In genomic region chr2:96144481-96145027, GRCh38 we compare ENCODE assay signal across 8 cellular contexts. TPM values are rescaled to one million over a fixed set of nuclear protein-coding genes. Genes with fewer than 3 reads are reported as not detected.
DNase-seq lines count a peak whose midpoint lies in the region; ATAC-seq and TF ChIP-seq lines count a peak whose summit lies in the region.

No MANE protein-coding gene starts in this region.

- peak; percentile 44 to 61 (median 54) for DNase-seq in CD4-positive, CD25-positive, alpha-beta regulatory T cell
- DNase-seq in activated CD8-positive, alpha-beta memory T cell treated with anti-CD3 and anti-CD28 coated beads, Interleukin-2, amount 10 ng/mL, durations not matched to agents 7 days and 5 days, result peak; percentile 63
- DNase-seq in foreskin melanocyte, result peak; percentile 5
- DNase-seq in MV-4-11 (lab: John Stamatoyannopoulos, UW), result no peak
- no peak for DNase-seq in omental fat pad (ENCODE audit: low spot score)
- DNase-seq in GM10248 (ENCODE audit: extremely low spot score), result no peak

- H3K4me3 ChIP-seq in CD4-positive, CD25-positive, alpha-beta regulatory T cell (ENCODE audit: low read depth, low read length), result peak overlapping the region; percentile 82
- H3K4me3 ChIP-seq in HUES48 (ENCODE audit: low read depth, low read length) (peak overlapping the region; percentile 62), skeletal muscle tissue (ENCODE audit: low read length in 3 of 3) (peak overlapping the region; percentile 23 to 83 (median 80))

- no peaks in the 10 kb centered on the region for H3K27me3 ChIP-seq in CD4-positive, CD25-positive, alpha-beta regulatory T cell (ENCODE audit: control insufficient read depth, insufficient read depth, low read length)
- H3K27me3 ChIP-seq in HUES48 (ENCODE audit: control insufficient read depth, insufficient read depth, low read length), result peaks cover 37% of the 10 kb centered on the region
- H3K27me3 ChIP-seq in skeletal muscle tissue (ENCODE audit: control insufficient read depth in 3 of 3, insufficient read depth in 3 of 3, low read length in 3 of 3), result no peaks in the 10 kb centered on the region

- peaks cover 65% of the 10 kb centered on the region for H3K4me1 ChIP-seq in CD4-positive, CD25-positive, alpha-beta regulatory T cell (ENCODE audit: control insufficient read depth, insufficient read depth, low read length, poor library complexity, severe bottlenecking)
- H3K4me1 ChIP-seq in HUES48 (ENCODE audit: control insufficient read depth, insufficient read depth, low read length), result peaks cover 31% of the 10 kb centered on the region
- peaks cover 9 to 14% (median 14%) of the 10 kb centered on the region in 3 donors for H3K4me1 ChIP-seq in skeletal muscle tissue (ENCODE audit: control insufficient read depth in 3 of 3, insufficient read depth in 3 of 3, low read length in 3 of 3)

- peaks cover 0 to 2% (median 0%) of the 10 kb centered on the region in 7 donors for H3K9me3 Mint-ChIP-seq in CD4-positive, CD25-positive, alpha-beta regulatory T cell
- no peaks in the 10 kb centered on the region for H3K9me3 Mint-ChIP-seq in activated CD8-positive, alpha-beta memory T cell treated with anti-CD3 and anti-CD28 coated beads, Interleukin-2, amount 10 ng/mL, durations not matched to agents 7 days and 5 days (ENCODE audit: low read depth)

- peak overlapping the region; percentile 94 to 98 (median 96) for H3K4me3 Mint-ChIP-seq in CD4-positive, CD25-positive, alpha-beta regulatory T cell
- peak overlapping the region; percentile 84 for H3K4me3 Mint-ChIP-seq in activated CD8-positive, alpha-beta memory T cell treated with anti-CD3 and anti-CD28 coated beads, Interleukin-2, amount 10 ng/mL, durations not matched to agents 7 days and 5 days

- H3K4me1 Mint-ChIP-seq in CD4-positive, CD25-positive, alpha-beta regulatory T cell, result peaks cover 17 to 72% (median 33%) of the 10 kb centered on the region in 4 donors
- H3K4me1 Mint-ChIP-seq in activated CD8-positive, alpha-beta memory T cell treated with anti-CD3 and anti-CD28 coated beads, Interleukin-2, amount 10 ng/mL, durations not matched to agents 7 days and 5 days, result peaks cover 65% of the 10 kb centered on the region

- H3K27me3 Mint-ChIP-seq in CD4-positive, CD25-positive, alpha-beta regulatory T cell, result peaks cover 12% of the 10 kb centered on the region
- H3K27me3 Mint-ChIP-seq in activated CD8-positive, alpha-beta memory T cell treated with anti-CD3 and anti-CD28 coated beads, Interleukin-2, amount 10 ng/mL, durations not matched to agents 7 days and 5 days, result no peaks in the 10 kb centered on the region

- H3K9me3 ChIP-seq in CD4-positive, CD25-positive, alpha-beta regulatory T cell (ENCODE audit: control insufficient read depth in 2 of 2, low read length in 2 of 2), result no peaks in the 10 kb centered on the region
- H3K9me3 ChIP-seq in HUES48 (ENCODE audit: control insufficient read depth, insufficient read depth, low read length) (no peaks in the 10 kb centered on the region), skeletal muscle tissue (ENCODE audit: control insufficient read depth in 3 of 3, low read length in 3 of 3) (no peaks in the 10 kb centered on the region)

- peaks cover 5% of the 10 kb centered on the region for H3K36me3 Mint-ChIP-seq in CD4-positive, CD25-positive, alpha-beta regulatory T cell
- peaks cover 18% of the 10 kb centered on the region for H3K36me3 Mint-ChIP-seq in activated CD8-positive, alpha-beta memory T cell treated with anti-CD3 and anti-CD28 coated beads, Interleukin-2, amount 10 ng/mL, durations not matched to agents 7 days and 5 days

- peaks cover 7% of the 10 kb centered on the region for H3K36me3 ChIP-seq in CD4-positive, CD25-positive, alpha-beta regulatory T cell (ENCODE audit: control insufficient read depth, insufficient read depth, low read length)
- H3K36me3 ChIP-seq in HUES48 (ENCODE audit: control insufficient read depth, insufficient read depth, low read length) (0 out of 2 replicates have a peak, but pooled peaks cover 3% of the 10 kb centered on the region), skeletal muscle tissue (ENCODE audit: control insufficient read depth in 3 of 3, insufficient read depth in 3 of 3, low read length in 3 of 3) (peaks cover 0 to 3% (median 2%) of the 10 kb centered on the region in 3 donors)

- POLR2A ChIA-PET in GM10248 (lab: Yijun Ruan, JAX), result interaction anchor here (0.8 to 7.4 kb wide), 10 partner anchors 9 to 191 kb away, joined by 3 to 43 read pairs (median 4); partner anchors contain the start of genes NCAPH and STARD7

- H3K9ac ChIP-seq in HUES48 (ENCODE audit: low read depth, low read length) (peak overlapping the region; percentile 75), skeletal muscle tissue (ENCODE audit: low read depth in 1 of 3, low read length in 3 of 3) (peak overlapping the region; percentile 61 to 81 (median 65))

- CTCF ChIA-PET in activated CD8-positive, alpha-beta memory T cell treated with anti-CD3 and anti-CD28 coated beads, Interleukin-2, amount 10 ng/mL, durations not matched to agents 7 days and 5 days (lab: Charles Lee), result interaction anchor here (1.2 to 20.2 kb wide), 5 partner anchors 21 to 152 kb away, joined by 3 to 675 read pairs (median 7); partner anchors contain the start of gene ADRA2B
- CTCF ChIA-PET in GM10248 (lab: Yijun Ruan, JAX), result interaction anchor here (1.7 to 20.4 kb wide), 2 partner anchors 10 to 23 kb away, joined by 3 to 658 read pairs; no protein-coding TSS in a partner anchor

- no peak for ATAC-seq in CD4-positive, CD25-positive, alpha-beta regulatory T cell (ENCODE audit: low read depth in 2 of 2)
- peak; percentile 5 for ATAC-seq in activated CD8-positive, alpha-beta memory T cell treated with anti-CD3 and anti-CD28 coated beads, Interleukin-2, amount 10 ng/mL, durations not matched to agents 7 days and 5 days
- no peak for ATAC-seq in omental fat pad (ENCODE audit: low FRiP score)

- TF ChIP-seq CTCF in omental fat pad (IDR thresholded peaks at IDR 0.05), result no peak
- TF ChIP-seq CTCF in GM10248 (IDR thresholded peaks at IDR 0.05; ENCODE audit: control extremely low read depth, extremely low read depth, low read depth, missing control alignments), result no peak

- peak overlapping the region; percentile 100 for H3K27ac ChIP-seq in CD4-positive, CD25-positive, alpha-beta regulatory T cell (ENCODE audit: insufficient read depth, low read length, poor library complexity, severe bottlenecking)
- H3K27ac ChIP-seq in HUES48 (ENCODE audit: low read depth, low read length) (no peak overlapping the region), skeletal muscle tissue (ENCODE audit: low read depth, low read length) (no peak overlapping the region)

- peak overlapping the region; percentile 91 to 98 (median 96) for H3K27ac Mint-ChIP-seq in CD4-positive, CD25-positive, alpha-beta regulatory T cell
- peak overlapping the region; percentile 88 for H3K27ac Mint-ChIP-seq in activated CD8-positive, alpha-beta memory T cell treated with anti-CD3 and anti-CD28 coated beads, Interleukin-2, amount 10 ng/mL, durations not matched to agents 7 days and 5 days

RNA-seq across cellular contexts. Expression of gene DUSP2, which starts 0.7 kb away (rescaled TPM):
- total RNA-seq in CD4-positive, CD25-positive, alpha-beta regulatory T cell, result 566 TPM
- 10 to 100 TPM; 30.8 to 95.4 (median 44.5) TPM for polyA plus RNA-seq in CD4-positive, CD25-positive, alpha-beta regulatory T cell
- total RNA-seq in activated CD8-positive, alpha-beta memory T cell treated with anti-CD3 and anti-CD28 coated beads, Interleukin-2, amount 10 ng/mL, durations not matched to agents 7 days and 5 days, result 10 to 100 TPM; 32.0 to 53.6 TPM
- 4.2 TPM for total RNA-seq in skeletal muscle tissue
- 100 to 1,000 TPM in 1 of 4 donors, 10 to 100 TPM in 1, 1 to 10 TPM in 2; 8.5 to 199 (median 18.8) TPM for total RNA-seq in omental fat pad

RNA-seq across cellular contexts. Expression of gene ASTL, which starts 6.3 kb away (rescaled TPM):
- total RNA-seq in CD4-positive, CD25-positive, alpha-beta regulatory T cell, result 9.7 TPM
- under 1 TPM in 2 of 4 donors, not detected in 2; 0.23 to 0.39 TPM for polyA plus RNA-seq in CD4-positive, CD25-positive, alpha-beta regulatory T cell
- 1 to 10 TPM; 1.9 to 6.4 TPM for total RNA-seq in activated CD8-positive, alpha-beta memory T cell treated with anti-CD3 and anti-CD28 coated beads, Interleukin-2, amount 10 ng/mL, durations not matched to agents 7 days and 5 days
- total RNA-seq in skeletal muscle tissue (not detected), omental fat pad (1 to 10 TPM in 1 of 4 donors, under 1 TPM in 1, not detected in 2; 0.84 to 3.3 TPM)

RNA-seq across cellular contexts. Expression of gene ADRA2B, which starts 28.2 kb away (rescaled TPM):
- 1.0 TPM for total RNA-seq in CD4-positive, CD25-positive, alpha-beta regulatory T cell
- not detected for polyA plus RNA-seq in CD4-positive, CD25-positive, alpha-beta regulatory T cell
- under 1 TPM; 0.09 to 0.15 TPM for total RNA-seq in activated CD8-positive, alpha-beta memory T cell treated with anti-CD3 and anti-CD28 coated beads, Interleukin-2, amount 10 ng/mL, durations not matched to agents 7 days and 5 days
- total RNA-seq in skeletal muscle tissue (2.1 TPM), omental fat pad (1 to 10 TPM in 3 of 4 donors, under 1 TPM in 1; 0.63 to 9.8 (median 2.6) TPM)

Comparison
In these comparisons a context has a peak if more than half of its experiments do, and no peak if none do; other contexts are left out.
1. DNase-seq: peak in CD4-positive, CD25-positive, alpha-beta regulatory T cell (3 of 3), activated CD8-positive, alpha-beta memory T cell treated with anti-CD3 and anti-CD28 coated beads, Interleukin-2, amount 10 ng/mL, durations not matched to agents 7 days and 5 days (single experiment) and foreskin melanocyte (single experiment); none in MV-4-11 (single experiment), omental fat pad (single experiment) and GM10248 (single experiment).
2. Peak in every context shown above with its lines, with median percentiles within 50 percentile points of each other: H3K4me3 ChIP-seq.